8 cellular contexts compared by ENCODE assay signal in genomic region chrX:3712080-3712869, GRCh38. TPM values are rescaled to one million over a fixed set of nuclear protein-coding genes. Genes with fewer than 3 reads are reported as not detected.
DNase-seq lines count a peak whose midpoint lies in the region; ATAC-seq, FAIRE-seq and TF ChIP-seq lines count a peak whose summit lies in the region.

No MANE protein-coding gene starts in this region.

- H3K36me3 ChIP-seq in CD4-positive, alpha-beta memory T cell (ENCODE audit: insufficient read depth, low read length), result no peaks in the 10 kb centered on the region
- no peaks in the 10 kb centered on the region for H3K36me3 ChIP-seq in MM.1S (replicated peaks; ENCODE audit: insufficient read depth, low read length)
- no peaks in the 10 kb centered on the region for H3K36me3 ChIP-seq in keratinocyte (ENCODE audit: control insufficient read depth in 2 of 2, extremely low read depth in 1 of 2, insufficient read depth in 2 of 2, low read length in 2 of 2)

- H3K4me1 Mint-ChIP-seq in CD4-positive, alpha-beta memory T cell, result peaks cover 9 to 50% (median 29%) of the 10 kb centered on the region in 4 donors
- H3K4me1 Mint-ChIP-seq in stimulated activated naive CD8-positive, alpha-beta T cell treated with anti-CD3 and anti-CD28 coated beads, Interleukin-15, Interleukin-2, amounts not matched to agents 100 ng/mL and 50 ng/mL, for 24 hours (ENCODE audit: low read depth), result peaks cover 22% of the 10 kb centered on the region

- POLR2A ChIA-PET in CD4-positive, alpha-beta memory T cell (lab: Charles Lee; ENCODE audit: partially characterized antibody), result interaction anchor here (1.2 to 1.9 kb wide), 4 partner anchors 12 to 32 kb away, joined by 5 to 16 read pairs (median 6); no protein-coding TSS in a partner anchor

- intact Hi-C loops in CD4-positive, alpha-beta memory T cell (cut with micrococcal nuclease), result loop anchor here (2.0 to 5.0 kb wide), 2 partner anchors 35 to 61 kb away; no protein-coding TSS in a partner anchor

- CTCF ChIA-PET in CD4-positive, alpha-beta memory T cell (lab: Charles Lee; ENCODE audit: partially characterized antibody), result interaction anchor here (0.7 to 2.1 kb wide), 3 partner anchors 11 to 53 kb away, joined by 3 to 9 read pairs (median 3); no protein-coding TSS in a partner anchor

- TF ChIP-seq CTCF in MM.1S (IDR thresholded peaks at IDR 0.05; ENCODE audit: low read length), result no peak
- no peak for TF ChIP-seq CTCF in keratinocyte (optimal IDR thresholded peaks at IDR 0.05 in 1 of 3, IDR thresholded peaks at IDR 0.05 in 1 of 3, conservative IDR thresholded peaks at IDR 0.05 in 1 of 3; ENCODE audit: extremely low read depth in 1 of 3, insufficient read depth in 2 of 3, low read length in 3 of 3)

- no peaks in the 10 kb centered on the region for H3K27me3 ChIP-seq in CD4-positive, alpha-beta memory T cell (ENCODE audit: insufficient read depth, low read length)
- H3K27me3 ChIP-seq in MM.1S (replicated peaks; ENCODE audit: insufficient read depth, low read length), result no peaks in the 10 kb centered on the region
- no peaks in the 10 kb centered on the region for H3K27me3 ChIP-seq in keratinocyte (ENCODE audit: control insufficient read depth, extremely low read depth, insufficient read depth, low read length)

- H3K79me2 ChIP-seq in MM.1S (ENCODE audit: low read length) (peaks cover 42% of the 10 kb centered on the region), keratinocyte (ENCODE audit: control insufficient read depth, insufficient read depth, low read length) (peaks cover 42% of the 10 kb centered on the region)

- no peaks in the 10 kb centered on the region for H3K9me2 ChIP-seq in MM.1S (replicated peaks; ENCODE audit: insufficient read depth, low read length)

- H2AFZ ChIP-seq in MM.1S (ENCODE audit: low read length) (peak overlapping the region; percentile 27; the same call in 1 of the 2 replicates), keratinocyte (ENCODE audit: control insufficient read depth, low read length) (peak overlapping the region; percentile 72)

- H3K9me3 ChIP-seq in CD4-positive, alpha-beta memory T cell (ENCODE audit: control insufficient read depth in 1 of 2, low read length in 2 of 2), result no peaks in the 10 kb centered on the region
- H3K9me3 ChIP-seq in MM.1S (replicated peaks; ENCODE audit: insufficient read depth, low read length) (no peaks in the 10 kb centered on the region), keratinocyte (ENCODE audit: control insufficient read depth, low read depth, low read length) (no peaks in the 10 kb centered on the region)

- H3K27ac ChIP-seq in CD4-positive, alpha-beta memory T cell (ENCODE audit: low read depth, low read length), result peak overlapping the region; percentile 60
- H3K27ac ChIP-seq in MM.1S (ENCODE audit: low read length) (no peak overlapping the region), keratinocyte (ENCODE audit: control insufficient read depth, insufficient read depth, low read length) (peak overlapping the region; percentile 43)

- H3F3A ChIP-seq in MM.1S (ENCODE audit: insufficient read depth, low read length), result no peaks in the 10 kb centered on the region

- peaks cover 6 to 15% of the 10 kb centered on the region in 2 donors for H3K36me3 Mint-ChIP-seq in CD4-positive, alpha-beta memory T cell
- no peaks in the 10 kb centered on the region for H3K36me3 Mint-ChIP-seq in stimulated activated naive CD8-positive, alpha-beta T cell treated with anti-CD3 and anti-CD28 coated beads, Interleukin-15, Interleukin-2, amounts not matched to agents 100 ng/mL and 50 ng/mL, for 24 hours (ENCODE audit: low read depth)

- H4K20me1 ChIP-seq in MM.1S (ENCODE audit: insufficient read depth, low read length), result no peaks in the 10 kb centered on the region
- no peaks in the 10 kb centered on the region for H4K20me1 ChIP-seq in keratinocyte (ENCODE audit: control insufficient read depth, extremely low read depth, insufficient read depth, low read length)

- H3K9ac ChIP-seq in MM.1S (ENCODE audit: low read length) (peak overlapping the region; percentile 66; the same call in 1 of the 2 replicates), keratinocyte (ENCODE audit: control insufficient read depth, extremely low read depth, insufficient read depth, low read length) (peak overlapping the region; percentile 79)

- peaks cover 0 to 2% (median 0%) of the 10 kb centered on the region in 8 donors for H3K9me3 Mint-ChIP-seq in CD4-positive, alpha-beta memory T cell
- H3K9me3 Mint-ChIP-seq in stimulated activated naive CD8-positive, alpha-beta T cell treated with anti-CD3 and anti-CD28 coated beads, Interleukin-15, Interleukin-2, amounts not matched to agents 100 ng/mL and 50 ng/mL, for 24 hours, result no peaks in the 10 kb centered on the region

- peak overlapping the region; percentile 77 to 78 for H3K4me3 ChIP-seq in CD4-positive, alpha-beta memory T cell (ENCODE audit: low read length in 2 of 2)
- H3K4me3 ChIP-seq in MM.1S (ENCODE audit: low read length), result peak overlapping the region; percentile 79
- peak overlapping the region; percentile 56 to 87 (median 77) for H3K4me3 ChIP-seq in keratinocyte (ENCODE audit: control insufficient read depth in 2 of 3, extremely low read depth in 1 of 3, insufficient read depth in 2 of 3, low read depth in 1 of 3, low read length in 3 of 3)

- H3K4me3 Mint-ChIP-seq in CD4-positive, alpha-beta memory T cell, result peak overlapping the region; percentile 96 to 100 (median 98)
- H3K4me3 Mint-ChIP-seq in stimulated activated naive CD8-positive, alpha-beta T cell treated with anti-CD3 and anti-CD28 coated beads, Interleukin-15, Interleukin-2, amounts not matched to agents 100 ng/mL and 50 ng/mL, for 24 hours, result peak overlapping the region; percentile 97

- dilution Hi-C loops in keratinocyte (cut with MboI; ENCODE audit: extremely low pct_ligation_motif_present, low sequenced_read_pairs), result no loop called here

- ATAC-seq in GM21526 (IDR thresholded peaks at IDR 0.05; ENCODE audit: low FRiP score, unreplicated experiment), result peak; percentile 14
- no peak for ATAC-seq in GM21367 (IDR thresholded peaks at IDR 0.05; ENCODE audit: unreplicated experiment)

- H3K27me3 Mint-ChIP-seq in CD4-positive, alpha-beta memory T cell, result no peaks in the 10 kb centered on the region
- no peaks in the 10 kb centered on the region for H3K27me3 Mint-ChIP-seq in stimulated activated naive CD8-positive, alpha-beta T cell treated with anti-CD3 and anti-CD28 coated beads, Interleukin-15, Interleukin-2, amounts not matched to agents 100 ng/mL and 50 ng/mL, for 24 hours

- H3K4me1 ChIP-seq in CD4-positive, alpha-beta memory T cell (ENCODE audit: insufficient read depth, low read length), result peaks cover 33% of the 10 kb centered on the region
- H3K4me1 ChIP-seq in MM.1S (ENCODE audit: low read length), result no peaks in the 10 kb centered on the region
- peaks cover 9% of the 10 kb centered on the region for H3K4me1 ChIP-seq in keratinocyte (ENCODE audit: control insufficient read depth, extremely low read depth, insufficient read depth, low read length)

- no peaks in the 10 kb centered on the region for H3K9me1 ChIP-seq in keratinocyte (ENCODE audit: control insufficient read depth, extremely low read depth, insufficient read depth, low read length)

- FAIRE-seq in keratinocyte (lab: Jason Lieb, UNC), result peak; percentile 36

- peak overlapping the region; percentile 72 for H3K4me2 ChIP-seq in MM.1S (ENCODE audit: low read depth, low read length)
- peak overlapping the region; percentile 80 for H3K4me2 ChIP-seq in keratinocyte (ENCODE audit: control insufficient read depth, extremely low read depth, insufficient read depth, low read depth, low read length)

- H3K27ac Mint-ChIP-seq in CD4-positive, alpha-beta memory T cell, result peak overlapping the region; percentile 89 to 98 (median 97)
- peak overlapping the region; percentile 94 for H3K27ac Mint-ChIP-seq in stimulated activated naive CD8-positive, alpha-beta T cell treated with anti-CD3 and anti-CD28 coated beads, Interleukin-15, Interleukin-2, amounts not matched to agents 100 ng/mL and 50 ng/mL, for 24 hours

- DNase-seq in CD4-positive, alpha-beta memory T cell, result peak in 1 of 5 donors; percentile 29
- DNase-seq in MM.1S, result peak; percentile 19
- DNase-seq in astrocyte of the hippocampus (ENCODE audit: low read depth, low spot score), result peak; percentile 52
- no peak for DNase-seq in keratinocyte (ENCODE audit: low read depth, low spot score)
- no peak for DNase-seq in superior temporal gyrus (ENCODE audit: extremely low spot score)

RNA-seq across cellular contexts. Expression of gene PRKX, which starts 1.2 kb away (rescaled TPM):
- 10 to 100 TPM; 66.7 to 70.2 TPM for total RNA-seq in CD4-positive, alpha-beta memory T cell
- polyA plus RNA-seq in CD4-positive, alpha-beta memory T cell, result 10 to 100 TPM; 63.0 to 73.9 TPM
- polyA plus RNA-seq in keratinocyte, result 34.7 to 39.9 TPM (median 35.1 TPM) in 3 replicates
- 29.2 TPM for polyA plus RNA-seq in keratinocyte (2011; ENCODE audit: low read depth)
- 39.6 and 48.7 TPM in 2 replicates for polyA plus RNA-seq in keratinocyte (2011; cell fraction: cytosol; rRNA removed)
- polyA plus RNA-seq in keratinocyte (2011; cell fraction: nucleus; rRNA removed), result 33.2 and 34.5 TPM in 2 replicates
- 24.8 and 37.9 TPM in 2 replicates for polyA plus RNA-seq in keratinocyte (2012; ENCODE audit: low replicate concordance)
- polyA minus RNA-seq in keratinocyte, result 26.8 to 47.2 TPM (median 37.7 TPM) in 3 replicates
- polyA minus RNA-seq in keratinocyte (2011; cell fraction: cytosol; rRNA and poly(A)+ RNA removed), result 40.7 TPM
- 25.4 and 40.6 TPM in 2 replicates for polyA minus RNA-seq in keratinocyte (2011; cell fraction: nucleus; rRNA and poly(A)+ RNA removed)

Comparison
In these comparisons a context has a peak if more than half of its experiments do, and no peak if none do; other contexts are left out.
1. DNase-seq: peak in MM.1S (single experiment) and astrocyte of the hippocampus (single experiment); none in keratinocyte (single experiment) and superior temporal gyrus (single experiment).
2. Peak in every context shown above with its lines, with median percentiles within 50 percentile points of each other: H3K4me3 ChIP-seq.